In the genomic region with DNA sequence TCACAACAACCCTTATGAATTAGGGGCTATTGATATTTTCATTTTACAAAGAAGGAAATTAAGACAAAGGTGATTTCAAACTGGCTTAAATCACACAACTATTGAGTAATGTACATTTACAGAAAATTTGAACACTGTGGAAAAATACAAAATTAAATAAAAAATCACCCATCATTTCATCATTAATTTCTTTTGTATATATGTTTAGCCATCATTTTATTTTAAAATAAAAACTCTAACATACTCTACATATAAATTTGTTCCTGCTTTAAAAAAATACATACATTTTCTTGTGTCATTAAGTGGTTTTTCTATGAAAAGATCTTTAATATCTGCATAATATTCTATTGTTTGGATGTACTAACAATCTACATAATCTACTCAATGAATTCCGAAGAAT, we compare ENCODE assay signal across 28 cellular contexts.
"Had no signal": no experiment of that assay in that cellular context is flagged by ENCODE, and none has a peak within 500 bp of the region (broad histone marks: within the 10 kb centered on the region; RNA-seq: fewer than 3 reads in every experiment).

No MANE protein-coding gene starts in this region.

- H3K36me3 ChIP-seq: neural progenitor cell, neutrophil, right atrium auricular region, right lobe of liver, thoracic aorta, upper lobe of right lung had no signal

- H3K9me3 ChIP-seq: lower lobe of right lung, neutrophil, right atrium auricular region, right lobe of liver, thoracic aorta, tibial artery, upper lobe of right lung had no signal

- FAIRE-seq: urothelium cell line had no signal

- H3K4me2 ChIP-seq: hepatocyte, neural progenitor cell, smooth muscle cell had no signal

- H3K4me3 ChIP-seq: hepatocyte, lower lobe of right lung, neural progenitor cell, right atrium auricular region, right lobe of liver, smooth muscle cell, thoracic aorta, tibial artery, upper lobe of right lung had no signal

- H3K9ac ChIP-seq: neural progenitor cell had no signal

- H3K27ac ChIP-seq: hepatocyte, lower lobe of right lung, neural progenitor cell, neutrophil, right atrium auricular region, right lobe of liver, thoracic aorta, tibial artery, upper lobe of right lung had no signal

- H3K4me1 ChIP-seq: lower lobe of right lung, neural progenitor cell, right atrium auricular region, right lobe of liver, tibial artery, upper lobe of right lung had no signal

- H3K27me3 ChIP-seq: hepatocyte, neural progenitor cell, right atrium auricular region, right lobe of liver, tibial artery, upper lobe of right lung had no signal

- DNase-seq: islet precursor cell; kidney glomerular epithelial cell; left cardiac atrium; lower lobe of right lung; mammary epithelial cell; naive B cell; natural killer cell; nephron progenitor cell; occipital lobe; right lobe of liver; stimulated activated CD4-positive, alpha-beta T cell treated with anti-CD3 and anti-CD28 coated beads, Interleukin-1b, Interleukin-23, amount 100 ng/mL, for 48 hours; stimulated activated CD4-positive, alpha-beta T cell treated with anti-CD3 and anti-CD28 coated beads, Interleukin-2, amount 100 ng/mL, for 48 hours; stimulated activated CD4-positive, alpha-beta T cell treated with anti-CD3 and anti-CD28 coated beads, Interleukin-4, amount 100 ng/mL, for 4 hours; stimulated activated CD8-positive, alpha-beta memory T cell treated with anti-CD3 and anti-CD28 coated beads, Interleukin-4, amount 100 ng/mL, for 48 hours; stimulated activated naive CD4-positive, alpha-beta T cell treated with Interleukin-2 at 50 U/mL for 16 hours; stimulated activated naive CD8-positive, alpha-beta T cell treated with anti-CD3 and anti-CD28 coated beads, Interleukin-15, amount 100 ng/mL, for 72 hours; tibial artery; trophoblast cell; upper lobe of right lung had no signal

- ATAC-seq: left cardiac atrium; left lobe of liver; lower lobe of right lung; natural killer cell; stimulated activated memory B cell treated with anti-CD40 and anti-IgM and Interleukin-4, amounts not matched to agents 10 μg/mL and 1 μg/mL and 100 μg/mL, for 72 hours; stimulated activated naive CD8-positive, alpha-beta T cell treated with anti-CD3 and anti-CD28 coated beads, Interleukin-15, amount 100 ng/mL, for 72 hours; upper lobe of right lung had no signal

- H2AFZ ChIP-seq: hepatocyte had no signal
